Comparison of ENCODE assay signal across 16 cellular contexts in genomic region chr9:107707915-107708441, GRCh38.
A peak's percentile ranks its signal among the peaks of the same experiment; 100 is the strongest.
DNase-seq lines count a peak whose midpoint lies in the region; ATAC-seq and TF ChIP-seq lines count a peak whose summit lies in the region.
"Had no signal": no experiment of that assay in that cellular context is flagged by ENCODE, and none has a peak within 500 bp of the region (broad histone marks: within the 10 kb centered on the region; RNA-seq: fewer than 3 reads in every experiment).

No MANE protein-coding gene starts in this region.

- in situ Hi-C loops in SK-MEL-5 (cut with HindIII; ENCODE audit: low pct_unique_long_range_greater_than_20kb, low sequenced_read_pairs) = no loop called here

- CTCF ChIA-PET in HEK293T (lab: Yijun Ruan, JAX) = no interaction called here

- H3K27me3 ChIP-seq in left ventricle myocardium inferior (ENCODE audit: low read depth) = no peaks in the 10 kb centered on the region
- no peaks in the 10 kb centered on the region for H3K27me3 ChIP-seq in skeletal muscle satellite cell (ENCODE audit: control insufficient read depth, insufficient read depth, low read length)
- H3K27me3 ChIP-seq: esophagus muscularis mucosa, spleen had no signal

- peaks cover 2% of the 10 kb centered on the region for H3K9me3 ChIP-seq in left ventricle myocardium inferior (replicated peaks)
- H3K9me3 ChIP-seq in skeletal muscle satellite cell (replicated peaks; ENCODE audit: low read length) = no peaks in the 10 kb centered on the region
- H3K9me3 ChIP-seq: esophagus muscularis mucosa, spleen had no signal

- H3K4me3 ChIP-seq in left ventricle myocardium inferior (no peak overlapping the region), fibroblast of the aortic adventitia (ENCODE audit: low read depth, low read length) (no peak overlapping the region), skeletal muscle satellite cell (ENCODE audit: low read length) (no peak overlapping the region)
- H3K4me3 ChIP-seq: esophagus muscularis mucosa, spleen had no signal

- ATAC-seq in Right ventricle myocardium inferior = peak; percentile 67
- ATAC-seq: natural killer cell had no signal

- POLR2A ChIA-PET in HEK293T (lab: Yijun Ruan, JAX) = no interaction called here

- H3K4me1 ChIP-seq in left ventricle myocardium inferior (peaks cover 33% of the 10 kb centered on the region), skeletal muscle satellite cell (ENCODE audit: control insufficient read depth, insufficient read depth, low read length) (peaks cover 50% of the 10 kb centered on the region)

- intact Hi-C loops in Right ventricle myocardium inferior (cut with DNase I) (no loop called here), left ventricle myocardium inferior (cut with micrococcal nuclease) (no loop called here)

- DNase-seq in Right ventricle myocardium inferior (ENCODE audit: missing footprints) (peak; percentile 77), left ventricle myocardium inferior (no peak), SK-MEL-5 (ENCODE audit: low read depth, low spot score) (peak; percentile 75), fibroblast of the aortic adventitia (ENCODE audit: low read depth) (peak; percentile 52), HEK293T (ENCODE audit: extremely low spot score) (no peak)
- DNase-seq in stimulated activated CD4-positive, alpha-beta T cell treated with anti-CD3 and anti-CD28 coated beads, Interleukin-12 subunit alpha, Interleukin-12 subunit beta, amount 100 ng/mL, for 4 hours = no peak
- no peak for DNase-seq in stimulated activated CD4-positive, alpha-beta T cell treated with anti-CD3 and anti-CD28 coated beads, Interleukin-2, amount 100 ng/mL, for 48 hours
- DNase-seq: activated CD4-positive, alpha-beta T cell treated with anti-CD3 and anti-CD28 coated beads, Interleukin-2, amount 50 U/mL, for 48 hours; activated effector memory CD4-positive, alpha-beta T cell treated with anti-CD3 and anti-CD28 coated beads, Interleukin-2, amount 50 U/mL, for 16 hours; islet precursor cell; natural killer cell; NCI-H1105; NCI-H748 treated with DMSO at 0.1 percent for 48 hours; spleen had no signal

- no peak for TF ChIP-seq CTCF in left ventricle myocardium inferior (IDR thresholded peaks at IDR 0.05; ENCODE audit: borderline replicate concordance)
- TF ChIP-seq CTCF in fibroblast of the aortic adventitia (IDR thresholded peaks at IDR 0.05; ENCODE audit: insufficient read depth, low read length) = no peak

- peak overlapping the region; percentile 27 for H3K4me2 ChIP-seq in skeletal muscle satellite cell (ENCODE audit: low read length)

- H3K36me3 ChIP-seq in left ventricle myocardium inferior (no peaks in the 10 kb centered on the region), skeletal muscle satellite cell (ENCODE audit: insufficient read depth, low read length) (no peaks in the 10 kb centered on the region)
- H3K36me3 ChIP-seq: esophagus muscularis mucosa, spleen had no signal

- no peak overlapping the region for H3K9ac ChIP-seq in skeletal muscle satellite cell (ENCODE audit: low read depth, low read length)

- H3K27ac ChIP-seq in left ventricle myocardium inferior (replicated peaks) = no peak overlapping the region
- H3K27ac ChIP-seq: esophagus muscularis mucosa, spleen had no signal

TF ChIP-seq in HEK293T, 16 proteins besides CTCF, POLR2A, EP300 and RAD21:
- TF ChIP-seq ELF4 (IDR thresholded peaks at IDR 0.05) (no peak), BHLHE40 (IDR thresholded peaks at IDR 0.05; ENCODE audit: borderline replicate concordance) (no peak), HDGF (IDR thresholded peaks at IDR 0.05; ENCODE audit: borderline replicate concordance) (no peak), FOXK2 (IDR thresholded peaks at IDR 0.05) (no peak), TARDBP (IDR thresholded peaks at IDR 0.05) (no peak), LEF1 (IDR thresholded peaks at IDR 0.05; ENCODE audit: borderline replicate concordance) (no peak), FOXM1 (IDR thresholded peaks at IDR 0.05; ENCODE audit: borderline replicate concordance) (no peak), L3MBTL2 (conservative IDR thresholded peaks at IDR 0.05) (no peak), SP1 (IDR thresholded peaks at IDR 0.05) (no peak), SUZ12 (IDR thresholded peaks at IDR 0.05) (no peak), PKNOX1 (IDR thresholded peaks at IDR 0.05) (no peak)
TF ChIP-seq in HEK293T: peak in this region for 0.

Comparison
In these comparisons a context has a peak if more than half of its experiments do, and no peak if none do; other contexts are left out.
1. DNase-seq: peak in Right ventricle myocardium inferior (single experiment), SK-MEL-5 (single experiment) and fibroblast of the aortic adventitia (single experiment); none in left ventricle myocardium inferior (single experiment), HEK293T (single experiment), stimulated activated CD4-positive, alpha-beta T cell treated with anti-CD3 and anti-CD28 coated beads, Interleukin-12 subunit alpha, Interleukin-12 subunit beta, amount 100 ng/mL, for 4 hours (single experiment) and stimulated activated CD4-positive, alpha-beta T cell treated with anti-CD3 and anti-CD28 coated beads, Interleukin-2, amount 100 ng/mL, for 48 hours (0 of 2).